In genomic region chr14:89240414-89240813, GRCh38 we compare ENCODE assay signal across 11 cellular contexts.
DNase-seq lines count a peak whose midpoint lies in the region; ATAC-seq and TF ChIP-seq lines count a peak whose summit lies in the region.
"Had no signal": no experiment of that assay in that cellular context is flagged by ENCODE, and none has a peak within 500 bp of the region (broad histone marks: within the 10 kb centered on the region; RNA-seq: fewer than 3 reads in every experiment).

No MANE protein-coding gene starts in this region.

- H3K27me3 ChIP-seq in upper lobe of right lung, result no peaks in the 10 kb centered on the region

- intact Hi-C loops in upper lobe of right lung (cut with DNase I), result no loop called here

- peak; percentile 24 for ATAC-seq in upper lobe of right lung

- H3K4me3 ChIP-seq in fibroblast of mammary gland (ENCODE audit: control insufficient read depth, low read depth, low read length) (no peak overlapping the region), upper lobe of right lung (no peak overlapping the region)

- TF ChIP-seq CTCF in fibroblast of mammary gland (conservative IDR thresholded peaks at IDR 0.05; ENCODE audit: control insufficient read depth, insufficient read depth, low read depth, low read length) (no peak), upper lobe of right lung (IDR thresholded peaks at IDR 0.05) (no peak)

- H3K9me3 Mint-ChIP-seq in activated naive CD8-positive, alpha-beta T cell (ENCODE audit: low read depth), result no peaks in the 10 kb centered on the region
- H3K9me3 Mint-ChIP-seq in activated naive CD8-positive, alpha-beta T cell treated with anti-CD3 and anti-CD28 coated beads for 36 hours, result peaks cover 1% of the 10 kb centered on the region

- no peaks in the 10 kb centered on the region for H3K27me3 Mint-ChIP-seq in activated naive CD8-positive, alpha-beta T cell
- no peaks in the 10 kb centered on the region for H3K27me3 Mint-ChIP-seq in activated naive CD8-positive, alpha-beta T cell treated with anti-CD3 and anti-CD28 coated beads for 36 hours

- DNase-seq in activated naive CD8-positive, alpha-beta T cell treated with anti-CD3 and anti-CD28 coated beads for 36 hours, result no peak
- DNase-seq in SHP77 treated with DMSO at 0.1 percent for 48 hours (lab: John Stamatoyannopoulos, UW) (peak; percentile 52), fibroblast of mammary gland (ENCODE audit: low read depth) (peak; percentile 83), upper lobe of right lung (no peak), RPMI8226 (no peak), midbrain (lab: John Stamatoyannopoulos, UW) (no peak), NCI-H446 (lab: John Stamatoyannopoulos, UW) (no peak)
- DNase-seq: erythroblast, NCI-H1694, NCI-H774 had no signal

- peaks cover 4% of the 10 kb centered on the region for H3K4me1 ChIP-seq in upper lobe of right lung

- H3K36me3 Mint-ChIP-seq in activated naive CD8-positive, alpha-beta T cell, result peaks cover 17% of the 10 kb centered on the region
- peaks cover 53% of the 10 kb centered on the region for H3K36me3 Mint-ChIP-seq in activated naive CD8-positive, alpha-beta T cell treated with anti-CD3 and anti-CD28 coated beads for 36 hours

- no peaks in the 10 kb centered on the region for H3K9me3 ChIP-seq in upper lobe of right lung

- no peak overlapping the region for H3K4me3 Mint-ChIP-seq in activated naive CD8-positive, alpha-beta T cell
- no peak overlapping the region for H3K4me3 Mint-ChIP-seq in activated naive CD8-positive, alpha-beta T cell treated with anti-CD3 and anti-CD28 coated beads for 36 hours

- peak overlapping the region; percentile 34 for H3K27ac Mint-ChIP-seq in activated naive CD8-positive, alpha-beta T cell
- no peak overlapping the region for H3K27ac Mint-ChIP-seq in activated naive CD8-positive, alpha-beta T cell treated with anti-CD3 and anti-CD28 coated beads for 36 hours

- H3K36me3 ChIP-seq in upper lobe of right lung, result no peaks in the 10 kb centered on the region

- H3K4me1 Mint-ChIP-seq in activated naive CD8-positive, alpha-beta T cell (ENCODE audit: low read depth), result peaks cover 65% of the 10 kb centered on the region
- peaks cover 52% of the 10 kb centered on the region for H3K4me1 Mint-ChIP-seq in activated naive CD8-positive, alpha-beta T cell treated with anti-CD3 and anti-CD28 coated beads for 36 hours

- H3K27ac ChIP-seq in upper lobe of right lung, result no peak overlapping the region

Comparison
In these comparisons a context has a peak if more than half of its experiments do, and no peak if none do; other contexts are left out.
1. DNase-seq: peak in SHP77 treated with DMSO at 0.1 percent for 48 hours (single experiment) and fibroblast of mammary gland (single experiment); none in activated naive CD8-positive, alpha-beta T cell treated with anti-CD3 and anti-CD28 coated beads for 36 hours (single experiment), upper lobe of right lung (single experiment), RPMI8226 (single experiment), midbrain (single experiment) and NCI-H446 (0 of 2).